Comparison of ENCODE assay signal across 8 cellular contexts in the genomic region with DNA sequence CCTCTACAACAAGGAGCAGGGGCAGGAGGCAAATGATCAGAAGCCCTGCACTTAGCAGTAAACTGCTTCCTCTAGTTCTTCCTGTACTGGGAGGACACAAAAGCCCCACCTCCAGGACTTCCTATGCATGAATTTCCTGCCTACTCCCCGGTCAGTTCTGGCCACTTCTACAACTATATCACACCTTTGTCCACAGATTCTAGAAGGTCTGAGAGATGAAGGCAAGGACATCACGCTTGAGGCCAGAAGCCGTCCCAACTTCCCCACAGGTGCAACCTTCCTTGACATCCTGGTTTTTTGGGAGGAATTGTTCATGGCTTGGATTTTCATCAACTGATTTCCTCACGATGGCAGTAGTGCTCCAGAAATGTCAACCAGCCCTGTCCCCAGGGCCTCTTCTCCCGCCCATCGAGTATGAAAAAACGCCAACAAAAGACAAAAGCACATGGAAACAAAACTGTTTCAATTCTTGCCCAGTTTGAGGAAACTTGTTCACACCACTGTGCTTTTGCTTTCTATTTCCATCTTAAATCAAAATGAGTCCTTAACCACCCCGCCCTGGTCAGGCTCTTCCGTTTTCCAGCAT.
DNase-seq lines count a peak whose midpoint lies in the region; ATAC-seq and TF ChIP-seq lines count a peak whose summit lies in the region.

No MANE protein-coding gene starts in this region.

- peak overlapping the region; percentile 86 for H3K4me2 ChIP-seq in osteoblast (ENCODE audit: insufficient read depth, low read length)

- no peaks in the 10 kb centered on the region for H3K9me3 ChIP-seq in osteoblast (ENCODE audit: low read depth, low read length)

- peak overlapping the region; percentile 67 for H2AFZ ChIP-seq in osteoblast (ENCODE audit: low read length)

- intact Hi-C loops in dorsolateral prefrontal cortex (cut with DNase I) = no loop called here

- H4K20me1 ChIP-seq in osteoblast (ENCODE audit: insufficient read depth, low read length) = no peaks in the 10 kb centered on the region

- H3K27ac ChIP-seq in dorsolateral prefrontal cortex = peak overlapping the region in 51 of 59 donors; percentile 4 to 88 (median 73)
- H3K27ac ChIP-seq in osteoblast (ENCODE audit: low read depth, low read length) = no peak overlapping the region

- H3K27me3 ChIP-seq in dorsolateral prefrontal cortex (no peaks in the 10 kb centered on the region), osteoblast (ENCODE audit: insufficient read depth, low read length) (no peaks in the 10 kb centered on the region)

- H3K4me3 ChIP-seq in dorsolateral prefrontal cortex = peak overlapping the region in 55 of 59 donors; percentile 21 to 73 (median 53)
- peak overlapping the region; percentile 69 for H3K4me3 ChIP-seq in osteoblast (ENCODE audit: insufficient read depth, low read length)

- peak; percentile 88 for DNase-seq in activated CD8-positive, alpha-beta memory T cell treated with anti-CD3 and anti-CD28 coated beads for 24 hours
- DNase-seq in activated CD8-positive, alpha-beta memory T cell treated with anti-CD3 and anti-CD28 coated beads, Interleukin-2, amount 50 U/mL, for 48 hours = no peak
- DNase-seq in activated CD4-positive, alpha-beta T cell treated with anti-CD3 and anti-CD28 coated beads, Interleukin-2, amount 10 ng/mL, durations not matched to agents 7 days and 5 days = peak; percentile 86
- DNase-seq in dorsolateral prefrontal cortex = peak in 7 of 10 donors; percentile 65 to 78 (median 69)
- DNase-seq in osteoblast (ENCODE audit: insufficient read length, low spot score, missing footprints) = no peak
- DNase-seq in NCI-H526 treated with DMSO at 0.1 percent for 48 hours (lab: John Stamatoyannopoulos, UW) = no peak

- CTCF ChIA-PET in activated CD4-positive, alpha-beta T cell treated with anti-CD3 and anti-CD28 coated beads, Interleukin-2, amount 10 ng/mL, durations not matched to agents 7 days and 5 days (lab: Charles Lee) = interaction anchor here (0.8 to 1.9 kb wide), 7 partner anchors 11 to 111 kb away, joined by 3 to 6 read pairs (median 4); no protein-coding TSS in a partner anchor

- peak in 53 of 56 donors; percentile 28 to 86 (median 74) for TF ChIP-seq CTCF in dorsolateral prefrontal cortex (IDR thresholded peaks at IDR 0.05 in 54 of 56, conservative IDR thresholded peaks at IDR 0.05 in 2 of 56; ENCODE audit: low read depth in 1 of 56, partially characterized antibody in 56 of 56)
- TF ChIP-seq CTCF in osteoblast (IDR thresholded peaks at IDR 0.05; ENCODE audit: extremely low read depth, low read depth, low read length) = peak; percentile 51

- POLR2A ChIA-PET in activated CD4-positive, alpha-beta T cell treated with anti-CD3 and anti-CD28 coated beads, Interleukin-2, amount 10 ng/mL, durations not matched to agents 7 days and 5 days (lab: Charles Lee) = no interaction called here

- H3K27ac Mint-ChIP-seq in activated CD4-positive, alpha-beta T cell treated with anti-CD3 and anti-CD28 coated beads, Interleukin-2, amount 10 ng/mL, durations not matched to agents 7 days and 5 days = peak overlapping the region; percentile 86

- H3K4me1 ChIP-seq in osteoblast (ENCODE audit: insufficient read depth, low read length) = peaks cover 3% of the 10 kb centered on the region

- H3K36me3 Mint-ChIP-seq in activated CD4-positive, alpha-beta T cell treated with anti-CD3 and anti-CD28 coated beads, Interleukin-2, amount 10 ng/mL, durations not matched to agents 7 days and 5 days (ENCODE audit: low read depth) = peaks cover 5% of the 10 kb centered on the region

- peaks cover 42% of the 10 kb centered on the region for H3K4me1 Mint-ChIP-seq in activated CD4-positive, alpha-beta T cell treated with anti-CD3 and anti-CD28 coated beads, Interleukin-2, amount 10 ng/mL, durations not matched to agents 7 days and 5 days

- ATAC-seq in HG03469 (IDR thresholded peaks at IDR 0.05; ENCODE audit: unreplicated experiment) = peak; percentile 49
- ATAC-seq in GM18519 (IDR thresholded peaks at IDR 0.05; ENCODE audit: low FRiP score, unreplicated experiment) = no peak

- no peaks in the 10 kb centered on the region for H3K9me3 Mint-ChIP-seq in activated CD4-positive, alpha-beta T cell treated with anti-CD3 and anti-CD28 coated beads, Interleukin-2, amount 10 ng/mL, durations not matched to agents 7 days and 5 days

- peak overlapping the region; percentile 64 for H3K4me3 Mint-ChIP-seq in activated CD4-positive, alpha-beta T cell treated with anti-CD3 and anti-CD28 coated beads, Interleukin-2, amount 10 ng/mL, durations not matched to agents 7 days and 5 days

- H3K36me3 ChIP-seq in osteoblast (ENCODE audit: insufficient read depth, low read length) = no peaks in the 10 kb centered on the region

- no peaks in the 10 kb centered on the region for H3K79me2 ChIP-seq in osteoblast (ENCODE audit: insufficient read depth, low read length)

- H3K27me3 Mint-ChIP-seq in activated CD4-positive, alpha-beta T cell treated with anti-CD3 and anti-CD28 coated beads, Interleukin-2, amount 10 ng/mL, durations not matched to agents 7 days and 5 days = no peaks in the 10 kb centered on the region

Comparison
In these comparisons a context has a peak if more than half of its experiments do, and no peak if none do; other contexts are left out.
1. DNase-seq: peak in activated CD8-positive, alpha-beta memory T cell treated with anti-CD3 and anti-CD28 coated beads for 24 hours (single experiment), activated CD4-positive, alpha-beta T cell treated with anti-CD3 and anti-CD28 coated beads, Interleukin-2, amount 10 ng/mL, durations not matched to agents 7 days and 5 days (single experiment) and dorsolateral prefrontal cortex (7 of 10); none in activated CD8-positive, alpha-beta memory T cell treated with anti-CD3 and anti-CD28 coated beads, Interleukin-2, amount 50 U/mL, for 48 hours (single experiment), osteoblast (single experiment) and NCI-H526 treated with DMSO at 0.1 percent for 48 hours (single experiment).